In genomic region chr9:112751059-112751795, GRCh38 we compare ENCODE assay signal across 1 cellular context.
TF ChIP-seq lines count a peak whose summit lies in the region.

No MANE protein-coding gene starts in this region.

TF ChIP-seq in K562, 482 proteins besides CTCF, POLR2A, EP300 and RAD21 (continued from another document):
- no peak for TF ChIP-seq ZBTB26 (CRISPR knock-in tag; IDR thresholded peaks at IDR 0.05)
- no peak for TF ChIP-seq CBX8 (IDR thresholded peaks at IDR 0.05; ENCODE audit: borderline replicate concordance, extremely low read depth, low read depth, low read length, poor library complexity, severe bottlenecking)
- no peak for TF ChIP-seq CHD4 (IDR thresholded peaks at IDR 0.05; ENCODE audit: insufficient read depth, insufficient replicate concordance, low read depth, low read length, poor library complexity, severe bottlenecking)
- no peak for TF ChIP-seq HLTF (IDR thresholded peaks at IDR 0.05)
- TF ChIP-seq FOS (IDR thresholded peaks at IDR 0.05; ENCODE audit: extremely low read depth, insufficient read length), result no peak
- TF ChIP-seq L3MBTL2 (IDR thresholded peaks at IDR 0.05), result peak; percentile 61; the same call in 1 of the 2 replicates
- no peak for TF ChIP-seq ZNF253 (CRISPR knock-in tag; conservative IDR thresholded peaks at IDR 0.05)
- no peak for TF ChIP-seq SNRNP70 (optimal IDR thresholded peaks at IDR 0.05; ENCODE audit: low read depth, low read length)
- no peak for TF ChIP-seq ZNF589 (CRISPR knock-in tag; IDR thresholded peaks at IDR 0.05; ENCODE audit: low read depth)
- no peak for TF ChIP-seq ZNF764 (CRISPR knock-in tag; IDR thresholded peaks at IDR 0.05; ENCODE audit: low read depth)
- no peak for TF ChIP-seq ELF2 (CRISPR knock-in tag; IDR thresholded peaks at IDR 0.05)
- no peak for TF ChIP-seq CTBP1 (IDR thresholded peaks at IDR 0.05; ENCODE audit: borderline replicate concordance)
- TF ChIP-seq ZNF408 (CRISPR knock-in tag; IDR thresholded peaks at IDR 0.05; ENCODE audit: low read depth), result no peak
- no peak for TF ChIP-seq ILK (tag; IDR thresholded peaks at IDR 0.05; ENCODE audit: borderline replicate concordance, low read depth)
- no peak for TF ChIP-seq GTF2B (IDR thresholded peaks at IDR 0.05; ENCODE audit: extremely low read depth, insufficient read length)
- TF ChIP-seq SAFB (IDR thresholded peaks at IDR 0.05; ENCODE audit: borderline replicate concordance, low read depth, low read length), result peak; percentile 65
- TF ChIP-seq ZNF395 (CRISPR knock-in tag; IDR thresholded peaks at IDR 0.05), result 0 out of 2 replicates have a peak, but pooled peaks have one; percentile 38
- no peak for TF ChIP-seq GABPB2 (CRISPR knock-in tag; conservative IDR thresholded peaks at IDR 0.05)
- no peak for TF ChIP-seq THRAP3 (IDR thresholded peaks at IDR 0.05; ENCODE audit: borderline replicate concordance)
- peak; percentile 54 for TF ChIP-seq RBBP5 (IDR thresholded peaks at IDR 0.05; ENCODE audit: borderline replicate concordance, insufficient read depth, low read length, poor library complexity, severe bottlenecking)
- TF ChIP-seq DACH1 (IDR thresholded peaks at IDR 0.05; ENCODE audit: partially characterized antibody), result peak; percentile 14
- peak; percentile 39 for TF ChIP-seq KDM5B (IDR thresholded peaks at IDR 0.05; ENCODE audit: insufficient replicate concordance, low read depth, low read length)
- no peak for TF ChIP-seq RBM22 (IDR thresholded peaks at IDR 0.05; ENCODE audit: low read depth, low read length, poor library complexity, severe bottlenecking)
- no peak for TF ChIP-seq CGGBP1 (CRISPR knock-in tag; IDR thresholded peaks at IDR 0.05)
- no peak for TF ChIP-seq MAFK (IDR thresholded peaks at IDR 0.05; ENCODE audit: low read length)
- no peak for TF ChIP-seq ZNF174 (CRISPR knock-in tag; IDR thresholded peaks at IDR 0.05)
- no peak for TF ChIP-seq MCM5 (IDR thresholded peaks at IDR 0.05; ENCODE audit: low read depth)
- no peak for TF ChIP-seq HES1 (IDR thresholded peaks at IDR 0.05; ENCODE audit: low read depth)
- no peak for TF ChIP-seq MYNN (IDR thresholded peaks at IDR 0.05)
- no peak for TF ChIP-seq MYNN (CRISPR knock-in tag; IDR thresholded peaks at IDR 0.05)
- no peak for TF ChIP-seq ILF3 (IDR thresholded peaks at IDR 0.05; ENCODE audit: borderline replicate concordance)
- peak; percentile 66 for TF ChIP-seq ARID4B (CRISPR knock-in tag; IDR thresholded peaks at IDR 0.05)
- no peak for TF ChIP-seq RFX7 (CRISPR knock-in tag; IDR thresholded peaks at IDR 0.05)
- TF ChIP-seq RFX1 (IDR thresholded peaks at IDR 0.05), result no peak
- peak; percentile 16 for TF ChIP-seq HNRNPLL (IDR thresholded peaks at IDR 0.05; ENCODE audit: low read depth, low read length, poor library complexity, severe bottlenecking)
- TF ChIP-seq NCOA6 (IDR thresholded peaks at IDR 0.05), result no peak
- TF ChIP-seq E2F8 (IDR thresholded peaks at IDR 0.05; ENCODE audit: low read depth, partially characterized antibody), result no peak
